9 cellular contexts compared by ENCODE assay signal in genomic region chr1:21261551-21262281, GRCh38. TPM values are rescaled to one million over a fixed set of nuclear protein-coding genes. Genes with fewer than 3 reads are reported as not detected.
DNase-seq lines count a peak whose midpoint lies in the region; ATAC-seq, FAIRE-seq and TF ChIP-seq lines count a peak whose summit lies in the region.
"Had no signal": no experiment of that assay in that cellular context is flagged by ENCODE, and none has a peak within 500 bp of the region (broad histone marks: within the 10 kb centered on the region; RNA-seq: fewer than 3 reads in every experiment).

No MANE protein-coding gene starts in this region.

- intact Hi-C loops in activated CD4-positive, alpha-beta memory T cell treated with anti-CD3 and anti-CD28 coated beads for 36 hours (cut with micrococcal nuclease): no loop called here

- no peak overlapping the region for H4K91ac ChIP-seq in neuronal stem cell (ENCODE audit: low read depth, low read length, poor library complexity)

- H3K27ac ChIP-seq in A549: peak overlapping the region; percentile 95
- peak overlapping the region; percentile 15 for H3K27ac ChIP-seq in neuronal stem cell (replicated peaks; ENCODE audit: low read length)

- WGBS in A549 (ENCODE audit: missing lambda C conversion rate): 21% methylated on average over 19 of the region's 20 CpGs
- WGBS in neuronal stem cell (ENCODE audit: extremely low coverage in 2 of 2, insufficient read length in 2 of 2, insufficient replicate concordance in 1 of 2), 2 donors: no CpG with 5 or more reads among the region's 20 CpGs

- H2BK120ac ChIP-seq in neuronal stem cell (ENCODE audit: low read depth, low read length): no peak overlapping the region

- FAIRE-seq in A549 (lab: Jason Lieb, UNC): no peak
- FAIRE-seq: colon had no signal

- H3K14ac ChIP-seq in neuronal stem cell (ENCODE audit: low read length): no peak overlapping the region

- TF ChIP-seq CTCF in A549 (IDR thresholded peaks at IDR 0.05) (no peak), HFF-Myc (IDR thresholded peaks at IDR 0.05; ENCODE audit: low read depth, low read length, missing control alignments) (no peak), foreskin fibroblast (IDR thresholded peaks at IDR 0.05; ENCODE audit: low read depth, low read length) (no peak)

- peaks cover 3 to 15% of the 10 kb centered on the region in 2 donors for H3K36me3 ChIP-seq in neuronal stem cell (replicated peaks in 1 of 2; ENCODE audit: control insufficient read depth in 2 of 2, insufficient read depth in 2 of 2, low read length in 2 of 2)

- H2AK5ac ChIP-seq in neuronal stem cell (ENCODE audit: low read depth, low read length): no peak overlapping the region

- H3K9me3 Mint-ChIP-seq in activated CD4-positive, alpha-beta memory T cell treated with anti-CD3 and anti-CD28 coated beads for 36 hours: no peaks in the 10 kb centered on the region

- no peak overlapping the region for H2BK15ac ChIP-seq in neuronal stem cell (ENCODE audit: low read length)

- peaks cover 69% of the 10 kb centered on the region for H3K4me1 ChIP-seq in A549
- peaks cover 18 to 26% of the 10 kb centered on the region in 2 donors for H3K4me1 ChIP-seq in neuronal stem cell (ENCODE audit: control insufficient read depth in 2 of 2, insufficient read depth in 1 of 2, low read depth in 1 of 2, low read length in 2 of 2)

- no peak overlapping the region for H2BK12ac ChIP-seq in neuronal stem cell (ENCODE audit: low read length)

- no peak; a peak in 2 of 5 replicates for TF ChIP-seq RAD21 in A549 (conservative IDR thresholded peaks at IDR 0.05 in 1 of 2, IDR thresholded peaks at IDR 0.05 in 1 of 2)

- no peaks in the 10 kb centered on the region for H3K9me3 ChIP-seq in A549
- H3K9me3 ChIP-seq in neuronal stem cell (replicated peaks in 1 of 2; ENCODE audit: control insufficient read depth in 2 of 2, insufficient read depth in 1 of 2, low read depth in 1 of 2, low read length in 2 of 2): no peaks in the 10 kb centered on the region

- H3K23ac ChIP-seq in neuronal stem cell (ENCODE audit: low read depth, low read length, poor library complexity): peak overlapping the region; percentile 20

- peak overlapping the region; percentile 91 for H3K27ac Mint-ChIP-seq in activated CD4-positive, alpha-beta memory T cell treated with anti-CD3 and anti-CD28 coated beads for 36 hours

- POLR2A ChIA-PET in A549 (lab: Yijun Ruan, JAX): interaction anchor here (0.9 to 1.8 kb wide), 10 partner anchors 9 to 83 kb away, joined by 3 to 11 read pairs (median 4); no protein-coding TSS in a partner anchor
- POLR2A ChIA-PET in activated CD4-positive, alpha-beta memory T cell treated with anti-CD3 and anti-CD28 coated beads for 36 hours (lab: Charles Lee): interaction anchor here (0.5 to 1.3 kb wide), 6 partner anchors 8 to 247 kb away, joined by 3 read pairs; no protein-coding TSS in a partner anchor

- no peak overlapping the region for H4K8ac ChIP-seq in neuronal stem cell (ENCODE audit: low read depth, low read length)

- H3K9ac ChIP-seq in neuronal stem cell (ENCODE audit: low read depth, low read length, poor library complexity): peak overlapping the region; percentile 25

- no peaks in the 10 kb centered on the region for H3K79me1 ChIP-seq in neuronal stem cell (ENCODE audit: low read depth, low read length)

- H3K4me3 Mint-ChIP-seq in activated CD4-positive, alpha-beta memory T cell treated with anti-CD3 and anti-CD28 coated beads for 36 hours: no peak overlapping the region

- H2BK5ac ChIP-seq in neuronal stem cell (ENCODE audit: low read length): no peak overlapping the region

- H3K18ac ChIP-seq in neuronal stem cell (ENCODE audit: low read length): peak overlapping the region; percentile 58

- peak; percentile 61 to 78; a peak in 3 of 5 replicates for TF ChIP-seq EP300 in A549 (IDR thresholded peaks at IDR 0.05)

- ATAC-seq in A549 (peak; percentile 72 to 79), GM19395 (IDR thresholded peaks at IDR 0.05; ENCODE audit: unreplicated experiment) (no peak)

- no peak for TF ChIP-seq POLR2A in A549 (IDR thresholded peaks at IDR 0.05; ENCODE audit: low read length)

- CTCF ChIA-PET in A549 (lab: Yijun Ruan, JAX): interaction anchor here (0.8 to 9.6 kb wide), 11 partner anchors 7 to 565 kb away, joined by 3 to 163 read pairs (median 4); no protein-coding TSS in a partner anchor
- CTCF ChIA-PET in activated CD4-positive, alpha-beta memory T cell treated with anti-CD3 and anti-CD28 coated beads for 36 hours (lab: Charles Lee): interaction anchor here (0.7 to 11.8 kb wide), 6 partner anchors 8 to 107 kb away, joined by 3 to 208 read pairs (median 4); no protein-coding TSS in a partner anchor

- H3K36me3 Mint-ChIP-seq in activated CD4-positive, alpha-beta memory T cell treated with anti-CD3 and anti-CD28 coated beads for 36 hours: peaks cover 59% of the 10 kb centered on the region

- H3K4me3 ChIP-seq in A549 (no peak overlapping the region), HFF-Myc (replicated peaks; ENCODE audit: low read depth, low read length) (peak overlapping the region; percentile 24), foreskin fibroblast (ENCODE audit: low read depth in 1 of 2, low read length in 2 of 2) (no peak overlapping the region), neuronal stem cell (ENCODE audit: low read length in 2 of 2) (peak overlapping the region in 1 of 2 donors; percentile 22)

- H3K4me1 Mint-ChIP-seq in activated CD4-positive, alpha-beta memory T cell treated with anti-CD3 and anti-CD28 coated beads for 36 hours (ENCODE audit: low read depth): peaks cover 61% of the 10 kb centered on the region

- H3K4me2 ChIP-seq in A549 (peak overlapping the region; percentile 74), neuronal stem cell (ENCODE audit: insufficient read depth, low read length, poor library complexity, severe bottlenecking) (no peak overlapping the region)

- no peaks in the 10 kb centered on the region for H3K27me3 ChIP-seq in neuronal stem cell (ENCODE audit: control insufficient read depth in 3 of 3, insufficient read depth in 3 of 3, low read depth in 1 of 3, low read length in 3 of 3)

- DNase-seq in A549 (ENCODE audit: low read depth in 1 of 2, low spot score in 1 of 2) (peak; percentile 81 to 94), HFF-Myc (ENCODE audit: extremely low read depth, low read depth) (peak; percentile 89), foreskin fibroblast (peak; percentile 97 to 98), neuronal stem cell (ENCODE audit: low spot score) (no peak), putamen (ENCODE audit: low spot score) (no peak), NCI-H345 treated with DMSO at 0.1 percent for 48 hours (lab: John Stamatoyannopoulos, UW; ENCODE audit: unreplicated experiment) (no peak)
- peak; percentile 65 for DNase-seq in activated CD4-positive, alpha-beta memory T cell treated with anti-CD3 and anti-CD28 coated beads for 36 hours

- H2AFZ ChIP-seq in neuronal stem cell (ENCODE audit: low read length): peak overlapping the region; percentile 78

- H3K4ac ChIP-seq in neuronal stem cell (ENCODE audit: low read length): no peak overlapping the region

- no peaks in the 10 kb centered on the region for H3K27me3 Mint-ChIP-seq in activated CD4-positive, alpha-beta memory T cell treated with anti-CD3 and anti-CD28 coated beads for 36 hours

TF ChIP-seq in A549, 52 proteins besides CTCF, POLR2A, EP300 and RAD21 (continues in another document):
- TF ChIP-seq EHF (CRISPR knock-in tag; IDR thresholded peaks at IDR 0.05) (peak; percentile 45), RFX5 (IDR thresholded peaks at IDR 0.05) (no peak), HES2 (IDR thresholded peaks at IDR 0.05) (no peak), SREBF2 (IDR thresholded peaks at IDR 0.05) (no peak), FOSL2 (IDR thresholded peaks at IDR 0.05) (peak; percentile 67; the same call in 1 of the 2 replicates), FOSL2 (CRISPR knock-in tag; IDR thresholded peaks at IDR 0.05) (peak; percentile 89), ATOH8 (CRISPR knock-in tag; IDR thresholded peaks at IDR 0.05; ENCODE audit: low read depth) (no peak), USF2 (IDR thresholded peaks at IDR 0.05) (no peak), SMC3 (IDR thresholded peaks at IDR 0.05) (peak; percentile 23; the same call in 1 of the 3 replicates)
- TF ChIP-seq, protein P1, sequence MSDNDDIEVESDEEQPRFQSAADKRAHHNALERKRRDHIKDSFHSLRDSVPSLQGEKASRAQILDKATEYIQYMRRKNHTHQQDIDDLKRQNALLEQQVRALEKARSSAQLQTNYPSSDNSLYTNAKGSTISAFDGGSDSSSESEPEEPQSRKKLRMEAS (IDR thresholded peaks at IDR 0.05): peak; percentile 68

RNA-seq across cellular contexts. Expression of gene ECE1, which starts 28.5 kb away (rescaled TPM):
- polyA plus RNA-seq in A549 (2011; rRNA removed) (81.8 and 86.4 TPM in 2 replicates), A549 (2017; fragmentation: RNase III; extraction: RNeasy Plus Mini Kit Qiagen cat#74134 plus additional on column Dnase treatment) (40.5 to 53.2 TPM (median 45.7 TPM) in 3 replicates)
- polyA plus RNA-seq in A549 (2012; cell fraction: cytosol; rRNA removed): 32.0 and 38.7 TPM in 2 replicates
- polyA plus RNA-seq in A549 (2012; cell fraction: nucleus; rRNA removed): 55.8 and 74.0 TPM in 2 replicates
- 48.6 and 51.8 TPM in 2 replicates for polyA minus RNA-seq in A549 (2011; rRNA and poly(A)+ RNA removed)
- total RNA-seq in activated CD4-positive, alpha-beta memory T cell treated with anti-CD3 and anti-CD28 coated beads for 36 hours: 100 to 1,000 TPM; 137 to 144 TPM
- polyA plus RNA-seq in neuronal stem cell (2013, experiment 1 of 2): 10.7 TPM
- 10.7 TPM for polyA plus RNA-seq in neuronal stem cell (2013, experiment 2 of 2)

Comparison
In these comparisons a context has a peak if more than half of its experiments do, and no peak if none do; other contexts are left out.
1. DNase-seq: peak in A549 (2 of 2), HFF-Myc (single experiment), activated CD4-positive, alpha-beta memory T cell treated with anti-CD3 and anti-CD28 coated beads for 36 hours (single experiment) and foreskin fibroblast (2 of 2); none in neuronal stem cell (single experiment), putamen (single experiment) and NCI-H345 treated with DMSO at 0.1 percent for 48 hours (single experiment).